Comparison of ENCODE assay signal across 19 cellular contexts in the genomic region with DNA sequence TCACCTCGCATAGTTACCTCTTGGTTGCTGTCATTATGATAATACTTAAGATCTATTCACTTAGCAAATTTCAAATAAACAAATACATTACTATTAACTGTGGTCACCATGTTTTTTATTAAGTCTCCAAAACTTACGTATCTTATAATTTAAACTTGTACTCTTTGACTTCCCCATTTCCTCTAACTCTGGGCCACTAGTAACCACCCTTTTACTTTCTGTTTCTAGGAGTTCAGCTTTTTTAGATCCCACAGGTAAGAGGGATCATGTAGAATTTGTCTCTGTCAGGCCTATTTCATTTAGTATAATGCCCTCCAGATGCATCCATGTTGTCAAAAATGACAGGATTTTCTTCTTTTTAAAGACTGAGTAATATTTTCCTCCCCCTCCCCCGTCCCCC.
"Had no signal": no experiment of that assay in that cellular context is flagged by ENCODE, and none has a peak within 500 bp of the region (broad histone marks: within the 10 kb centered on the region; RNA-seq: fewer than 3 reads in every experiment).

No MANE protein-coding gene starts in this region.

- H3K27ac ChIP-seq: HL-60, KMS-11, RWPE1 had no signal

- H3K4me3 ChIP-seq: K562 had no signal

- DNase-seq: NCI-H1092, NCI-H1105 treated with DMSO at 0.1 percent for 48 hours, NCI-H1417 treated with DMSO at 0.1 percent for 48 hours, NCI-H146, NCI-H1694 treated with DMSO at 0.1 percent for 48 hours, NCI-H1930, NCI-H2081, NCI-H2107, NCI-H2227 treated with DMSO at 0.1 percent for 48 hours, NCI-H524, NCI-H526 treated with DMSO at 0.1 percent for 48 hours, NCI-H748 treated with DMSO at 0.1 percent for 48 hours, SHP77, SK-N-SH, T-helper 1 cell had no signal
